Comparison of ENCODE assay signal across 24 cellular contexts in the genomic region with DNA sequence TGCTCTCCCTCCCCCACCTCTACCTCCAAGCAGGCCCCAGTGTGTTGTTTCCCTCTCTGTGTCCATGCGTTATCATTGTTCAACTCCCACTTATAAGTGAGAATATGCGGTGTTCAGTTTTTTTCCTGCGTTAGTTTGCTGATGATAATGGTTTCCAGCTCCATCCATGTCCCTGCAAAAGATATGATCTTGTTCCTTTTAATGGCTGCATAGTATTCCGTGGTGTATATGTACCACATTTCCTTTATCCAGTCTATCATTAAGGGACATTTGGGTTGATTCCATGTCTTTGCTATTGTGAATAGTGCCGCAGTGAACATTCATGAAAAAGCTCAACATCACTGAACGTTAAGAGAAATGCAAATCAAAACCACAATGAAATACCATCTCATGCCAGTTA.
"Had no signal": no experiment of that assay in that cellular context is flagged by ENCODE, and none has a peak within 500 bp of the region (broad histone marks: within the 10 kb centered on the region; RNA-seq: fewer than 3 reads in every experiment).

No MANE protein-coding gene starts in this region.

- H3K4me3 Mint-ChIP-seq: mesothelial cell of epicardium, naive B cell had no signal

- DNase-seq: dermis blood vessel endothelial cell; dorsolateral prefrontal cortex; effector CD4-positive, alpha-beta T cell; effector memory CD4-positive, alpha-beta T cell; foreskin keratinocyte; gastrocnemius medialis; glutamatergic neuron; head of caudate nucleus; heart right ventricle; hippocampal formation; left cardiac atrium; left lung; left ventricle myocardium superior; lower lobe of right lung; mesenchymal stem cell; mucosa of descending colon; naive B cell had no signal

- H3K4me1 ChIP-seq: esophagus muscularis mucosa, foreskin keratinocyte, gastrocnemius medialis, heart right ventricle, left lung, lower lobe of right lung had no signal

- H3K27me3 ChIP-seq: dorsolateral prefrontal cortex, esophagus muscularis mucosa, foreskin keratinocyte, gastrocnemius medialis, heart right ventricle, left lung had no signal

- H3K4me3 ChIP-seq: coronary artery, dorsolateral prefrontal cortex, esophagus muscularis mucosa, gastrocnemius medialis, heart right ventricle, left lung, lower lobe of right lung, mucosa of descending colon had no signal

- H3K9me3 ChIP-seq: gastrocnemius medialis, lower lobe of right lung, mucosa of descending colon had no signal

- H3K27ac ChIP-seq: coronary artery, dorsolateral prefrontal cortex, esophagus muscularis mucosa, foreskin keratinocyte, gastrocnemius medialis, heart right ventricle, left lung, lower lobe of right lung had no signal

- ATAC-seq: foreskin keratinocyte, gastrocnemius medialis, heart right ventricle, left cardiac atrium, left lung, left ventricle myocardium superior, lower lobe of right lung, mucosa of descending colon had no signal

- H3K27ac Mint-ChIP-seq: mesothelial cell of epicardium had no signal

- FAIRE-seq: colon, endothelial cell of umbilical vein, islet of Langerhans, keratinocyte had no signal

- H3K36me3 Mint-ChIP-seq: naive B cell had no signal

- H3K4me1 Mint-ChIP-seq: mesothelial cell of epicardium, naive B cell had no signal

- H3K36me3 ChIP-seq: esophagus muscularis mucosa, gastrocnemius medialis, heart right ventricle, left lung, lower lobe of right lung had no signal
